18 cellular contexts compared by ENCODE assay signal in the genomic region with DNA sequence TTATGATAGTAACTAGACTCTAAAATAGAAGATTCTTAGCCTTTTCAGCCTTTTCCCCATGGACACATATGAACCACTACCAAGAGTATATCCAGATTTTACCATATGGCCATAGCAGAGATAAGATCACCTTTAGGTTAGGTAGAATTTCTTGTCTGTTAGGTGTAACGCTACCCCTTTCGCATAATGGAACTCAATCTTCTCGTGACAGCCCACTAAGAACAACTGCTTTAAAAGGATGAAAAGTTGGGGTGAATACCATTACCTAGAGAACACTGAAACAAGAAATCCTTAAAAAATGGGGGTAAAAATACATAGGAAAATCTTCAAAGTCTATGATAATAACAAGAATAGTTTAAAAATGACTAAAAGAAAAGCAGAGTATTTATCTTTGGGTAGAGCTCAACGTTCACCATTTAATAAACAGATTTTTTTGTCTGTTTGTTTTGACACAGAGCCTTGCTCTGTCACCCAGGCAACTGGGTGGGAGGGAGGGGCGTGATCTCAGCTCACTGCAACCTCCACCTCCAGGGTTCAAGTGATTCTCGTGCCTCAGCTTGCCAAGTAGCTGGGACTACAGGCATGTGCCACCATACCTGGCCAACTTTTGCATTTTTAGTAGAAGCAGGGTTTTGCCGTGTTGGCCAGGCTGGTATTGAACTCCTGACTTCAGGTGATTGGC.
"Had no signal": no experiment of that assay in that cellular context is flagged by ENCODE, and none has a peak within 500 bp of the region (broad histone marks: within the 10 kb centered on the region; RNA-seq: fewer than 3 reads in every experiment).

No MANE protein-coding gene starts in this region.

- H3K4me3 ChIP-seq: colonic mucosa, thyroid gland had no signal

- ATAC-seq: activated CD8-positive, alpha-beta T cell treated with anti-CD3 and anti-CD28 coated beads for 36 hours had no signal

- DNase-seq: activated B cell treated with CpG ODN at 0.5 μM for 24 hours; activated CD4-positive, alpha-beta T cell treated with anti-CD3 and anti-CD28 coated beads, Interleukin-2, amount 10 ng/mL, durations not matched to agents 24 days and 14 days; activated CD8-positive, alpha-beta T cell treated with anti-CD3 and anti-CD28 coated beads for 36 hours; activated naive CD4-positive, alpha-beta T cell treated with Interleukin-2 at 50 U/mL for 16 hours; activated T-cell treated with anti-CD3 and anti-CD28 coated beads, Interleukin-2, amount 50 U/mL, for 1 hour; colonic mucosa; endodermal cell; erythroblast; foreskin melanocyte; midbrain; nephron progenitor cell; posterior cingulate gyrus; stimulated activated CD4-positive, alpha-beta T cell treated with anti-CD3 and anti-CD28 coated beads, Interleukin-12 subunit alpha, Interleukin-12 subunit beta, amount 100 ng/mL, for 4 hours; stimulated activated CD4-positive, alpha-beta T cell treated with anti-CD3 and anti-CD28 coated beads, Interleukin-1b, Interleukin-23, amount 100 ng/mL, for 48 hours; stimulated activated CD8-positive, alpha-beta memory T cell treated with anti-CD3 and anti-CD28 coated beads, Interleukin-4, amount 100 ng/mL, for 48 hours; stimulated activated naive CD4-positive, alpha-beta T cell treated with Interleukin-2 at 50 U/mL for 16 hours; T-helper 9 cell; thyroid gland had no signal
